20 cellular contexts compared by ENCODE assay signal in genomic region chr11:79940165-79940564, GRCh38.
DNase-seq lines count a peak whose midpoint lies in the region; ATAC-seq and TF ChIP-seq lines count a peak whose summit lies in the region.
"Had no signal": no experiment of that assay in that cellular context is flagged by ENCODE, and none has a peak within 500 bp of the region (broad histone marks: within the 10 kb centered on the region; RNA-seq: fewer than 3 reads in every experiment).

No MANE protein-coding gene starts in this region.

- no peaks in the 10 kb centered on the region for H3K36me3 ChIP-seq in thyroid gland
- H3K36me3 ChIP-seq: BLaER1, HAP-1, tibial nerve had no signal

- H3K27ac ChIP-seq in foreskin keratinocyte (peak overlapping the region; percentile 67), thyroid gland (no peak overlapping the region)
- H3K27ac ChIP-seq: BLaER1, body of pancreas, tibial nerve had no signal

- TF ChIP-seq CTCF in foreskin keratinocyte (conservative IDR thresholded peaks at IDR 0.05) (no peak), thyroid gland (IDR thresholded peaks at IDR 0.05) (no peak)

- DNase-seq in NCI-H1417 (lab: John Stamatoyannopoulos, UW) (peak; percentile 22 to 80 (median 61)), NCI-H1417 treated with DMSO at 0.1 percent for 48 hours (lab: John Stamatoyannopoulos, UW) (no peak), NCI-H69 (lab: John Stamatoyannopoulos, UW) (peak; percentile 22), foreskin keratinocyte (peak; percentile 12 to 61), thyroid gland (peak; percentile 54 to 59), SKM-1 (lab: John Stamatoyannopoulos, UW; ENCODE audit: unreplicated experiment) (no peak)
- DNase-seq in activated CD4-positive, alpha-beta T cell treated with anti-CD3 and anti-CD28 coated beads, Interleukin-2, amount 50 U/mL, for 48 hours, result no peak
- DNase-seq: 8988T; activated CD8-positive, alpha-beta T cell treated with anti-CD3 and anti-CD28 coated beads for 36 hours; activated T-cell treated with anti-CD3 and anti-CD28 coated beads, Interleukin-2, amount 50 U/mL, for 72 hours; body of pancreas; DMS 273 treated with DMSO at 0.1 percent for 48 hours; NCI-H82; retina; stimulated activated naive CD4-positive, alpha-beta T cell had no signal

- H3K27me3 ChIP-seq in foreskin keratinocyte, result no peaks in the 10 kb centered on the region
- no peaks in the 10 kb centered on the region for H3K27me3 ChIP-seq in thyroid gland
- H3K27me3 ChIP-seq: BLaER1, body of pancreas, tibial nerve had no signal

- WGBS in thyroid gland, 2 donors, result 30 to 34% methylated on average over 6 of the region's 6 CpGs

- H3K4me3 ChIP-seq in thyroid gland (replicated peaks in 1 of 3), result no peak overlapping the region
- H3K4me3 ChIP-seq: BLaER1, body of pancreas, HAP-1, tibial nerve had no signal

- no peak for TF ChIP-seq POLR2A in thyroid gland (IDR thresholded peaks at IDR 0.05)

- peak; percentile 72 for ATAC-seq in foreskin keratinocyte
- ATAC-seq in HG03457 (IDR thresholded peaks at IDR 0.05; ENCODE audit: unreplicated experiment), result no peak
- ATAC-seq: activated CD8-positive, alpha-beta T cell treated with anti-CD3 and anti-CD28 coated beads for 36 hours; activated T-cell treated with anti-CD3 and anti-CD28 coated beads, Interleukin-2, amount 50 U/mL, for 72 hours; body of pancreas; Panc1 had no signal

- H3K9me3 ChIP-seq in thyroid gland, result no peaks in the 10 kb centered on the region
- H3K9me3 ChIP-seq: BLaER1, body of pancreas, HAP-1, tibial nerve had no signal

- intact Hi-C loops in thyroid gland (cut with DNase I), result no loop called here

- H3K4me1 ChIP-seq in foreskin keratinocyte (peaks cover 23% of the 10 kb centered on the region), thyroid gland (no peaks in the 10 kb centered on the region)
- H3K4me1 ChIP-seq: BLaER1, body of pancreas, HAP-1, tibial nerve had no signal

Comparison
In these comparisons a context has a peak if more than half of its experiments do, and no peak if none do; other contexts are left out.
1. DNase-seq: peak in NCI-H1417 (3 of 3), NCI-H69 (single experiment), foreskin keratinocyte (2 of 2) and thyroid gland (2 of 2); none in NCI-H1417 treated with DMSO at 0.1 percent for 48 hours (single experiment), activated CD4-positive, alpha-beta T cell treated with anti-CD3 and anti-CD28 coated beads, Interleukin-2, amount 50 U/mL, for 48 hours (0 of 2) and SKM-1 (single experiment).